Comparison of ENCODE assay signal across 12 cellular contexts in genomic region chr1:205805082-205805711, GRCh38.
DNase-seq lines count a peak whose midpoint lies in the region; TF ChIP-seq lines count a peak whose summit lies in the region.
"Had no signal": no experiment of that assay in that cellular context is flagged by ENCODE, and none has a peak within 500 bp of the region (broad histone marks: within the 10 kb centered on the region; RNA-seq: fewer than 3 reads in every experiment).

No MANE protein-coding gene starts in this region.

- peak; percentile 28 for DNase-seq in activated T-cell treated with anti-CD3 and anti-CD28 coated beads for 24 hours (ENCODE audit: low read depth)
- no peak for DNase-seq in activated T-cell treated with anti-CD3 and anti-CD28 coated beads, Interleukin-2, amount 50 U/mL, for 1 hour
- DNase-seq in activated CD8-positive, alpha-beta memory T cell treated with anti-CD3 and anti-CD28 coated beads for 48 hours (ENCODE audit: low read depth in 2 of 3, low spot score in 2 of 3) = peak in 2 of 3 experiments; percentile 25
- peak; percentile 55 for DNase-seq in epithelial cell of esophagus (ENCODE audit: low read depth)
- peak; percentile 23 for DNase-seq in stimulated activated naive CD4-positive, alpha-beta T cell treated with Interleukin-2 at 50 U/mL for 16 hours (lab: John Stamatoyannopoulos, UW)
- no peak for DNase-seq in AML-193 (lab: John Stamatoyannopoulos, UW)
- no peak for DNase-seq in Kasumi-1 (lab: John Stamatoyannopoulos, UW)
- no peak for DNase-seq in cerebellar cortex (ENCODE audit: low spot score)
- DNase-seq: glutamatergic neuron, midbrain, spleen, upper lobe of left lung had no signal

- H3K4me3 ChIP-seq in epithelial cell of esophagus (ENCODE audit: low read length) = no peak overlapping the region
- H3K4me3 ChIP-seq: spleen, upper lobe of left lung had no signal

- TF ChIP-seq CTCF in epithelial cell of esophagus (IDR thresholded peaks at IDR 0.05; ENCODE audit: insufficient read depth, low read depth, low read length, missing control alignments) = no peak

Comparison
In these comparisons a context has a peak if more than half of its experiments do, and no peak if none do; other contexts are left out.
1. DNase-seq: peak in activated T-cell treated with anti-CD3 and anti-CD28 coated beads for 24 hours (single experiment), activated CD8-positive, alpha-beta memory T cell treated with anti-CD3 and anti-CD28 coated beads for 48 hours (2 of 3), epithelial cell of esophagus (single experiment) and stimulated activated naive CD4-positive, alpha-beta T cell treated with Interleukin-2 at 50 U/mL for 16 hours (single experiment); none in activated T-cell treated with anti-CD3 and anti-CD28 coated beads, Interleukin-2, amount 50 U/mL, for 1 hour (single experiment), AML-193 (0 of 2), Kasumi-1 (0 of 2) and cerebellar cortex (single experiment).